11 cellular contexts compared by ENCODE assay signal in the genomic region with DNA sequence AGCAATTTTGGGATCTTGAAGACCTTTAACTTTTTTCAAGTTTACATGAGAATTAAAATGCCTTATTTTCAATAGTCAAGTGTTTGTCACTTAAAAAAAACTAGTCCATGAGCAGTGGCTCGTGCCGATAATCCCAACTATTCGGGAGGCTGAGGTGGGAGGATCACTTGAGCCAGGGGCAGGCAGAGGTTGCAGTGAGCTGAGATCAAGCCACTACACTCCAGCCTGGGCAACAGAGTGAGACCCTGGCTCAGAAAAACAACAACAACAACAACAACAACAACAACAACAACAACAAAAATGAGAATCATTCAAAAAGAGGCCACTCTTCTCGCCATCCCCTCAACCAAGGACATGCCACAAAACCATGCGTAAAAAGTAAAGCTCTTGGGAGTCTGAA. TPM values are rescaled to one million over a fixed set of nuclear protein-coding genes. Genes with fewer than 3 reads are reported as not detected.
DNase-seq lines count a peak whose midpoint lies in the region; ATAC-seq and TF ChIP-seq lines count a peak whose summit lies in the region.
"Had no signal": no experiment of that assay in that cellular context is flagged by ENCODE, and none has a peak within 500 bp of the region (broad histone marks: within the 10 kb centered on the region; RNA-seq: fewer than 3 reads in every experiment).

No MANE protein-coding gene starts in this region.

- no peak for TF ChIP-seq CTCF in KMS-11 (conservative IDR thresholded peaks at IDR 0.05; ENCODE audit: low read depth, low read length)
- no peak for TF ChIP-seq CTCF in gastroesophageal sphincter (IDR thresholded peaks at IDR 0.05)

- H3K9me3 ChIP-seq in skeletal muscle satellite cell (replicated peaks; ENCODE audit: low read length) = no peaks in the 10 kb centered on the region
- H3K9me3 ChIP-seq in gastroesophageal sphincter = no peaks in the 10 kb centered on the region

- peaks cover 71% of the 10 kb centered on the region for H3K4me1 Mint-ChIP-seq in activated T-cell treated with anti-CD3 and anti-CD28 coated beads, Interleukin-2, amount 50 U/mL, for 24 hours (ENCODE audit: low read depth)

- peaks cover 88% of the 10 kb centered on the region for H3K79me2 ChIP-seq in KMS-11 (ENCODE audit: insufficient read depth, low read depth)

- H3K36me3 ChIP-seq in KMS-11 (ENCODE audit: insufficient read depth) = no peaks in the 10 kb centered on the region
- no peaks in the 10 kb centered on the region for H3K36me3 ChIP-seq in skeletal muscle satellite cell (ENCODE audit: insufficient read depth, low read length)
- no peaks in the 10 kb centered on the region for H3K36me3 ChIP-seq in gastroesophageal sphincter

- H3K4me3 ChIP-seq in KMS-11 (IDR thresholded peaks at IDR 0.05; ENCODE audit: insufficient read depth, low read depth, low read length) = no peak overlapping the region
- H3K4me3 ChIP-seq in skeletal muscle satellite cell (ENCODE audit: low read length) = no peak overlapping the region
- peak overlapping the region in 1 of 2 donors; percentile 9 for H3K4me3 ChIP-seq in gastroesophageal sphincter

- no peak for ATAC-seq in gastroesophageal sphincter

- H3K27ac ChIP-seq in KMS-11 = no peak overlapping the region
- H3K27ac ChIP-seq in caudate nucleus (ENCODE audit: low read depth, low read length) = peak overlapping the region; percentile 9
- H3K27ac ChIP-seq in gastroesophageal sphincter = peak overlapping the region in 2 of 4 donors; percentile 1 to 46

- peak overlapping the region; percentile 57 for H3K4me3 Mint-ChIP-seq in activated T-cell treated with anti-CD3 and anti-CD28 coated beads, Interleukin-2, amount 50 U/mL, for 24 hours

- TF ChIP-seq POLR2A in gastroesophageal sphincter (IDR thresholded peaks at IDR 0.05) = no peak

- no peak for TF ChIP-seq EP300 in gastroesophageal sphincter (IDR thresholded peaks at IDR 0.05)

- H3K27me3 ChIP-seq in KMS-11 (ENCODE audit: insufficient read depth, low read depth) (no peaks in the 10 kb centered on the region), skeletal muscle satellite cell (ENCODE audit: control insufficient read depth, insufficient read depth, low read length) (no peaks in the 10 kb centered on the region), gastroesophageal sphincter (no peaks in the 10 kb centered on the region)

- H3K27me3 Mint-ChIP-seq in activated T-cell treated with anti-CD3 and anti-CD28 coated beads, Interleukin-2, amount 50 U/mL, for 24 hours = no peaks in the 10 kb centered on the region

- no peak overlapping the region for H2AFZ ChIP-seq in KMS-11 (ENCODE audit: low read depth)

- H3K4me1 ChIP-seq in KMS-11 (ENCODE audit: low read depth, poor library complexity, severe bottlenecking) = peaks cover 62% of the 10 kb centered on the region
- peaks cover 37% of the 10 kb centered on the region for H3K4me1 ChIP-seq in skeletal muscle satellite cell (ENCODE audit: control insufficient read depth, insufficient read depth, low read length)
- H3K4me1 ChIP-seq in gastroesophageal sphincter = peaks cover 6 to 83% (median 19%) of the 10 kb centered on the region in 3 donors

- WGBS in gastroesophageal sphincter (ENCODE audit: low coverage in 1 of 2), 2 donors = 91 to 93% methylated on average over 4 to 5 of the region's 5 CpGs

- peak; percentile 26 for DNase-seq in activated T-cell treated with anti-CD3 and anti-CD28 coated beads, Interleukin-2, amount 50 U/mL, for 24 hours
- DNase-seq in activated T-cell treated with anti-CD3 and anti-CD28 coated beads for 4 hours (no peak), caudate nucleus (lab: John Stamatoyannopoulos, UW) (no peak), DMS53 treated with DMSO at 0.1 percent for 48 hours (lab: John Stamatoyannopoulos, UW; ENCODE audit: unreplicated experiment) (no peak), SHP77 (lab: John Stamatoyannopoulos, UW) (no peak)
- DNase-seq: NCI-H187 treated with DMSO at 0.1 percent for 48 hours, NCI-H524, small intestine had no signal

- peaks cover 3% of the 10 kb centered on the region for H3K9me3 Mint-ChIP-seq in activated T-cell treated with anti-CD3 and anti-CD28 coated beads, Interleukin-2, amount 50 U/mL, for 24 hours

- H3K4me2 ChIP-seq in KMS-11 = peak overlapping the region; percentile 17; the same call in 1 of the 2 replicates
- peak overlapping the region; percentile 46 for H3K4me2 ChIP-seq in skeletal muscle satellite cell (ENCODE audit: low read length)

- H3K36me3 Mint-ChIP-seq in activated T-cell treated with anti-CD3 and anti-CD28 coated beads, Interleukin-2, amount 50 U/mL, for 24 hours (ENCODE audit: low read depth) = peaks cover 69% of the 10 kb centered on the region

- no peaks in the 10 kb centered on the region for H4K20me1 ChIP-seq in KMS-11 (ENCODE audit: insufficient read depth)

- H3K9ac ChIP-seq in KMS-11 (no peak overlapping the region), skeletal muscle satellite cell (ENCODE audit: low read depth, low read length) (no peak overlapping the region)

- peak overlapping the region; percentile 88 for H3K27ac Mint-ChIP-seq in activated T-cell treated with anti-CD3 and anti-CD28 coated beads, Interleukin-2, amount 50 U/mL, for 24 hours

RNA-seq across cellular contexts. Expression of a gene that starts 5.7 kb away (rescaled TPM):
- 7.2 and 11.2 TPM in 2 replicates for total RNA-seq in skeletal muscle satellite cell (2012; rRNA removed)
- 10 to 100 TPM; 52.4 to 72.2 (median 59.5) TPM for total RNA-seq in gastroesophageal sphincter
